ENCODE assay signal across 2 cellular contexts in genomic region chr19:5784581-5785147, GRCh38.
TF ChIP-seq lines count a peak whose summit lies in the region.

Gene PRR22 (minus strand): TSS chr19:5784746. CDS start chr19:5784660, 86 bp downstream.

TF ChIP-seq in A549, 52 proteins besides CTCF, POLR2A, EP300 and RAD21 (continued from another document):
- TF ChIP-seq RFX5 (IDR thresholded peaks at IDR 0.05) = no peak

TF ChIP-seq in K562, 482 proteins besides CTCF, POLR2A, EP300 and RAD21 (continued from another document):
- TF ChIP-seq ZC3H4 (CRISPR knock-in tag; IDR thresholded peaks at IDR 0.05; ENCODE audit: borderline replicate concordance) (no peak), BCOR (IDR thresholded peaks at IDR 0.05) (0 out of 2 replicates have a peak, but pooled peaks have one; percentile 12), PTTG1 (tag; IDR thresholded peaks at IDR 0.05; ENCODE audit: low read depth) (no peak), ZFP36 (IDR thresholded peaks at IDR 0.05; ENCODE audit: low read depth, low read length, partially characterized antibody) (peak; percentile 96), NFRKB (IDR thresholded peaks at IDR 0.05; ENCODE audit: low read depth) (no peak), POLR2G (IDR thresholded peaks at IDR 0.05; ENCODE audit: low read depth, low read length) (peak; percentile 52), RBM25 (IDR thresholded peaks at IDR 0.05; ENCODE audit: low read depth, low read length, severe bottlenecking) (peak; percentile 60), CBX5 (IDR thresholded peaks at IDR 0.05; ENCODE audit: borderline replicate concordance, low read depth) (no peak), RBFOX2 (IDR thresholded peaks at IDR 0.05; ENCODE audit: low read depth, low read length) (peak; percentile 61)
- TF ChIP-seq, protein P1, sequence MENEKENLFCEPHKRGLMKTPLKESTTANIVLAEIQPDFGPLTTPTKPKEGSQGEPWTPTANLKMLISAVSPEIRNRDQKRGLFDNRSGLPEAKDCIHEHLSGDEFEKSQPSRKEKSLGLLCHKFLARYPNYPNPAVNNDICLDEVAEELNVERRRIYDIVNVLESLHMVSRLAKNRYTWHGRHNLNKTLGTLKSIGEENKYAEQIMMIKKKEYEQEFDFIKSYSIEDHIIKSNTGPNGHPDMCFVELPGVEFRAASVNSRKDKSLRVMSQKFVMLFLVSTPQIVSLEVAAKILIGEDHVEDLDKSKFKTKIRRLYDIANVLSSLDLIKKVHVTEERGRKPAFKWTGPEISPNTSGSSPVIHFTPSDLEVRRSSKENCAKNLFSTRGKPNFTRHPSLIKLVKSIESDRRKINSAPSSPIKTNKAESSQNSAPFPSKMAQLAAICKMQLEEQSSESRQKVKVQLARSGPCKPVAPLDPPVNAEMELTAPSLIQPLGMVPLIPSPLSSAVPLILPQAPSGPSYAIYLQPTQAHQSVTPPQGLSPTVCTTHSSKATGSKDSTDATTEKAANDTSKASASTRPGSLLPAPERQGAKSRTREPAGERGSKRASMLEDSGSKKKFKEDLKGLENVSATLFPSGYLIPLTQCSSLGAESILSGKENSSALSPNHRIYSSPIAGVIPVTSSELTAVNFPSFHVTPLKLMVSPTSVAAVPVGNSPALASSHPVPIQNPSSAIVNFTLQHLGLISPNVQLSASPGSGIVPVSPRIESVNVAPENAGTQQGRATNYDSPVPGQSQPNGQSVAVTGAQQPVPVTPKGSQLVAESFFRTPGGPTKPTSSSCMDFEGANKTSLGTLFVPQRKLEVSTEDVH (IDR thresholded peaks at IDR 0.05; ENCODE audit: low read depth, partially characterized antibody) = no peak
